14 cellular contexts compared by ENCODE assay signal in genomic region chr1:39250460-39251240, GRCh38. TPM values are rescaled to one million over a fixed set of nuclear protein-coding genes. Genes with fewer than 3 reads are reported as not detected.
DNase-seq lines count a peak whose midpoint lies in the region; ATAC-seq, FAIRE-seq and TF ChIP-seq lines count a peak whose summit lies in the region.
"Had no signal": no experiment of that assay in that cellular context is flagged by ENCODE, and none has a peak within 500 bp of the region (broad histone marks: within the 10 kb centered on the region; RNA-seq: fewer than 3 reads in every experiment).

No MANE protein-coding gene starts in this region.

- H3K27me3 Mint-ChIP-seq in CD8-positive, alpha-beta memory T cell: no peaks in the 10 kb centered on the region
- H3K27me3 Mint-ChIP-seq: activated CD4-positive, alpha-beta T cell treated with anti-CD3 and anti-CD28 coated beads, Interleukin-2, amount 10 ng/mL, durations not matched to agents 24 days and 14 days; T-helper 17 cell had no signal

- TF ChIP-seq CTCF in AG10803 (conservative IDR thresholded peaks at IDR 0.05; ENCODE audit: low read length): no peak
- TF ChIP-seq CTCF in RWPE2 (IDR thresholded peaks at IDR 0.05; ENCODE audit: poor library complexity, severe bottlenecking): no peak
- TF ChIP-seq CTCF in endothelial cell of umbilical vein (IDR thresholded peaks at IDR 0.05; ENCODE audit: extremely low read depth in 1 of 2, insufficient read depth in 1 of 2, low read depth in 1 of 2, low read length in 2 of 2): no peak
- TF ChIP-seq CTCF in suprapubic skin (IDR thresholded peaks at IDR 0.05): no peak
- TF ChIP-seq CTCF in esophagus muscularis mucosa (IDR thresholded peaks at IDR 0.05): no peak

- H3K9me3 Mint-ChIP-seq in CD8-positive, alpha-beta memory T cell: peaks cover 0 to under 1% (median 0%) of the 10 kb centered on the region in 5 donors
- H3K9me3 Mint-ChIP-seq: activated CD4-positive, alpha-beta T cell treated with anti-CD3 and anti-CD28 coated beads, Interleukin-2, amount 10 ng/mL, durations not matched to agents 24 days and 14 days had no signal

- CTCF ChIA-PET in CD8-positive, alpha-beta memory T cell (lab: Charles Lee): interaction anchor here (1.1 to 1.5 kb wide), 3 partner anchors 14 to 74 kb away, joined by 3 to 12 read pairs (median 3); no protein-coding TSS in a partner anchor
- CTCF ChIA-PET in endothelial cell of umbilical vein (lab: Charles Lee): interaction anchor here (1.2 to 1.7 kb wide), 6 partner anchors 14 to 288 kb away, joined by 3 to 8 read pairs (median 4); partner anchors contain the start of gene MACF1

- no peaks in the 10 kb centered on the region for H3K9me3 ChIP-seq in CD8-positive, alpha-beta memory T cell (ENCODE audit: low read length)
- H3K9me3 ChIP-seq in RWPE2 (ENCODE audit: severe bottlenecking) (no peaks in the 10 kb centered on the region), endothelial cell of umbilical vein (replicated peaks; ENCODE audit: control insufficient read depth, insufficient read depth, low read length) (no peaks in the 10 kb centered on the region), suprapubic skin (no peaks in the 10 kb centered on the region), esophagus muscularis mucosa (no peaks in the 10 kb centered on the region)
- H3K9me3 ChIP-seq: esophagus squamous epithelium, uterus had no signal

- dilution Hi-C loops in endothelial cell of umbilical vein (cut with MboI; ENCODE audit: extremely low pct_ligation_motif_present, low sequenced_read_pairs): no loop called here

- DNase-seq in AG10803 (ENCODE audit: low read depth) (peak; percentile 22), RWPE2 (ENCODE audit: low spot score) (no peak), endothelial cell of umbilical vein (ENCODE audit: low read depth, low spot score) (no peak), retina (no peak), suprapubic skin (ENCODE audit: low spot score in 2 of 2) (no peak), esophagus muscularis mucosa (ENCODE audit: extremely low spot score) (no peak)
- DNase-seq in CD8-positive, alpha-beta memory T cell: no peak
- DNase-seq: activated CD4-positive, alpha-beta T cell treated with anti-CD3 and anti-CD28 coated beads, Interleukin-2, amount 10 ng/mL, durations not matched to agents 24 days and 14 days; esophagus squamous epithelium; stimulated activated naive CD4-positive, alpha-beta T cell; T-helper 17 cell; uterus had no signal

- H2AFZ ChIP-seq in endothelial cell of umbilical vein (ENCODE audit: low read depth, low read length): no peak overlapping the region

- H3K27ac ChIP-seq in CD8-positive, alpha-beta memory T cell (ENCODE audit: low read depth, low read length): no peak overlapping the region
- H3K27ac ChIP-seq in RWPE2 (ENCODE audit: poor library complexity, severe bottlenecking) (no peak overlapping the region), endothelial cell of umbilical vein (ENCODE audit: insufficient read depth, low read depth, low read length) (no peak overlapping the region), suprapubic skin (no peak overlapping the region), esophagus muscularis mucosa (replicated peaks in 1 of 4) (peak overlapping the region in 1 of 4 donors; percentile 9)
- H3K27ac ChIP-seq: esophagus squamous epithelium had no signal

- H3K36me3 Mint-ChIP-seq in CD8-positive, alpha-beta memory T cell: peaks cover 3 to 62% (median 16%) of the 10 kb centered on the region in 3 donors

- TF ChIP-seq POLR2A in endothelial cell of umbilical vein (IDR thresholded peaks at IDR 0.05; ENCODE audit: low read depth, low read length) (no peak), suprapubic skin (IDR thresholded peaks at IDR 0.05) (no peak), esophagus muscularis mucosa (IDR thresholded peaks at IDR 0.05; ENCODE audit: low read depth) (no peak)

- peaks cover 14% of the 10 kb centered on the region for H4K20me1 ChIP-seq in endothelial cell of umbilical vein (replicated peaks; ENCODE audit: control insufficient read depth, extremely low read depth, insufficient read depth, low read length)

- H3K79me2 ChIP-seq in endothelial cell of umbilical vein (ENCODE audit: control insufficient read depth, insufficient read depth, low read length): peaks cover 79% of the 10 kb centered on the region

- H3K9me1 ChIP-seq in endothelial cell of umbilical vein (replicated peaks; ENCODE audit: control insufficient read depth, extremely low read depth, insufficient read depth, low read length): no peaks in the 10 kb centered on the region

- H3K36me3 ChIP-seq in CD8-positive, alpha-beta memory T cell (ENCODE audit: insufficient read depth, low read length): peaks cover 38% of the 10 kb centered on the region
- H3K36me3 ChIP-seq in RWPE2 (ENCODE audit: low read depth) (peaks cover 48% of the 10 kb centered on the region), endothelial cell of umbilical vein (ENCODE audit: control insufficient read depth in 2 of 2, extremely low read depth in 1 of 2, insufficient read depth in 2 of 2, low read length in 2 of 2) (peaks cover 2 to 12% of the 10 kb centered on the region in 2 experiments), suprapubic skin (peaks cover 26% of the 10 kb centered on the region), esophagus muscularis mucosa (peaks cover 0 to 30% (median 23%) of the 10 kb centered on the region in 4 donors)
- H3K36me3 ChIP-seq: uterus had no signal

- H3K4me1 ChIP-seq in CD8-positive, alpha-beta memory T cell (ENCODE audit: insufficient read depth, low read length): no peaks in the 10 kb centered on the region
- peaks cover 10% of the 10 kb centered on the region for H3K4me1 ChIP-seq in RWPE2 (ENCODE audit: insufficient read depth, poor library complexity, severe bottlenecking)
- H3K4me1 ChIP-seq in endothelial cell of umbilical vein (ENCODE audit: control insufficient read depth, extremely low read depth, insufficient read depth, low read length): no peaks in the 10 kb centered on the region
- H3K4me1 ChIP-seq in suprapubic skin: no peaks in the 10 kb centered on the region
- H3K4me1 ChIP-seq in esophagus muscularis mucosa: peaks cover 16 to 63% (median 51%) of the 10 kb centered on the region in 4 donors
- H3K4me1 ChIP-seq: uterus had no signal

- H3K4me3 ChIP-seq in AG10803 (ENCODE audit: low read length) (no peak overlapping the region), RWPE2 (ENCODE audit: severe bottlenecking) (no peak overlapping the region), endothelial cell of umbilical vein (replicated peaks in 1 of 3; ENCODE audit: insufficient read depth in 1 of 3, low read depth in 1 of 3, low read length in 3 of 3) (no peak overlapping the region), suprapubic skin (no peak overlapping the region), esophagus muscularis mucosa (no peak overlapping the region)
- H3K4me3 ChIP-seq in CD8-positive, alpha-beta memory T cell (ENCODE audit: low read length): no peak overlapping the region
- H3K4me3 ChIP-seq: esophagus squamous epithelium, uterus had no signal

- ATAC-seq in RWPE2 (ENCODE audit: low read depth) (0 out of 3 replicates have a peak, but pooled peaks have one; percentile 29), HG03095 (IDR thresholded peaks at IDR 0.05; ENCODE audit: unreplicated experiment) (no peak)
- ATAC-seq: sciatic nerve, T-helper 17 cell had no signal

- peaks cover 46 to 57% (median 52%) of the 10 kb centered on the region in 3 donors for H3K4me1 Mint-ChIP-seq in CD8-positive, alpha-beta memory T cell

- TF ChIP-seq EP300 in suprapubic skin (IDR thresholded peaks at IDR 0.05) (no peak), esophagus muscularis mucosa (IDR thresholded peaks at IDR 0.05) (no peak)

- no peak overlapping the region for H3K4me3 Mint-ChIP-seq in CD8-positive, alpha-beta memory T cell
- H3K4me3 Mint-ChIP-seq: activated CD4-positive, alpha-beta T cell treated with anti-CD3 and anti-CD28 coated beads, Interleukin-2, amount 10 ng/mL, durations not matched to agents 24 days and 14 days; T-helper 17 cell had no signal

- H3K4me2 ChIP-seq in endothelial cell of umbilical vein (ENCODE audit: insufficient read depth, low read length): no peak overlapping the region

- POLR2A ChIA-PET in CD8-positive, alpha-beta memory T cell (lab: Charles Lee): interaction anchor here (0.6 kb wide), 1 partner anchor 56 kb away, joined by 4 read pairs; no protein-coding TSS in a partner anchor
- POLR2A ChIA-PET in endothelial cell of umbilical vein (lab: Charles Lee): interaction anchor here (0.7 kb wide), 1 partner anchor 332 kb away, joined by 3 read pairs; no protein-coding TSS in a partner anchor

- H3K9ac ChIP-seq in endothelial cell of umbilical vein (replicated peaks; ENCODE audit: extremely low read depth, insufficient read depth, low read length): no peak overlapping the region

- H3K27ac Mint-ChIP-seq in CD8-positive, alpha-beta memory T cell: peak overlapping the region in 6 of 8 donors; percentile 41 to 74 (median 50)
- H3K27ac Mint-ChIP-seq: T-helper 17 cell had no signal

- BruUV-seq in endothelial cell of umbilical vein (replicated peaks; lab: Mats Ljungman, UMichigan): TSS peak; percentile 9

- no peaks in the 10 kb centered on the region for H3K27me3 ChIP-seq in CD8-positive, alpha-beta memory T cell (ENCODE audit: insufficient read depth, low read length, poor library complexity, severe bottlenecking)
- no peaks in the 10 kb centered on the region for H3K27me3 ChIP-seq in RWPE2 (ENCODE audit: insufficient read depth, poor library complexity, severe bottlenecking)
- no peaks in the 10 kb centered on the region for H3K27me3 ChIP-seq in endothelial cell of umbilical vein (ENCODE audit: control insufficient read depth in 2 of 2, insufficient read depth in 2 of 2, low read length in 2 of 2)
- no peaks in the 10 kb centered on the region for H3K27me3 ChIP-seq in suprapubic skin
- no peaks in the 10 kb centered on the region for H3K27me3 ChIP-seq in esophagus muscularis mucosa
- H3K27me3 ChIP-seq: esophagus squamous epithelium, uterus had no signal

- FAIRE-seq in endothelial cell of umbilical vein (lab: Jason Lieb, UNC): no peak

- 97% methylated on average over 2 of the region's 2 CpGs for WGBS in suprapubic skin
- 87% methylated on average over 2 of the region's 2 CpGs for WGBS in esophagus muscularis mucosa

- intact Hi-C loops in endothelial cell of umbilical vein (cut with micrococcal nuclease): no loop called here
- intact Hi-C loops in esophagus muscularis mucosa (cut with DNase I): no loop called here

RNA-seq across cellular contexts. Expression of gene MACF1, which starts 46.2 kb away (rescaled TPM):
- 100 to 1,000 TPM; 151 to 154 TPM for total RNA-seq in CD8-positive, alpha-beta memory T cell
- polyA plus RNA-seq in CD8-positive, alpha-beta memory T cell: 87.6 TPM
- 566 and 587 TPM in 2 replicates for total RNA-seq in endothelial cell of umbilical vein
- 105 and 122 TPM in 2 replicates for polyA plus RNA-seq in endothelial cell of umbilical vein
- 88.8 and 94.8 TPM in 2 replicates for polyA plus RNA-seq in endothelial cell of umbilical vein (2011; cell fraction: cytosol; rRNA removed)
- 706 and 748 TPM in 2 replicates for polyA plus RNA-seq in endothelial cell of umbilical vein (2011; cell fraction: nucleus; rRNA removed)
- polyA plus RNA-seq in endothelial cell of umbilical vein (2012): 235 and 287 TPM in 2 replicates
- 720 and 782 TPM in 2 replicates for polyA minus RNA-seq in endothelial cell of umbilical vein
- 48.2 TPM for polyA minus RNA-seq in endothelial cell of umbilical vein (2011; cell fraction: cytosol; rRNA and poly(A)+ RNA removed)
- 1,459 and 2,004 TPM in 2 replicates for polyA minus RNA-seq in endothelial cell of umbilical vein (2011; cell fraction: nucleus; rRNA and poly(A)+ RNA removed)
- 100 to 1,000 TPM; 421 to 942 (median 545) TPM for total RNA-seq in suprapubic skin
- total RNA-seq in esophagus muscularis mucosa: 100 to 1,000 TPM; 386 to 627 (median 576) TPM
